17 cellular contexts compared by ENCODE assay signal in the genomic region with DNA sequence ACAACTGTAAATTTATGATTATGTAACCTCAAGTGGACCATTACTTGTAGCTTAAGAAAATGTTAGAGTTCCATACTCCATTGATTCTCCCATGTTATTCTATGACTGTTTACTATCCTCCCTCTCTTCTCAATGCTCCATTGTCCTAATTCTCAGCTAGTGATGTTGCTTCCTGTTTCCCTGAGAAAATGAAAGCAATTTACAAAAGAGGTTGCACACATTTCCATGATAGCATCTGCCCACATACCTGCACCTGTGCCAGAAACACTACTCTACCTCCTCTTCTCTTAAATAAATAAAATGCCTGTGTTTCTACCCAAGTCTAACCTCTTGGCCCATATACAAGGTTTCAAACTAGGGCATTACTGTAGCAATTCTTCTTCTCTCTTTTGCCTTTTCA.
"Had no signal": no experiment of that assay in that cellular context is flagged by ENCODE, and none has a peak within 500 bp of the region (broad histone marks: within the 10 kb centered on the region; RNA-seq: fewer than 3 reads in every experiment).

No MANE protein-coding gene starts in this region.

- DNase-seq: activated CD4-positive, alpha-beta T cell treated with anti-CD3 and anti-CD28 coated beads for 4 hours; activated CD4-positive, alpha-beta T cell treated with anti-CD3 and anti-CD28 coated beads, Interleukin-2, amount 50 U/mL, for 4 hours; activated naive CD4-positive, alpha-beta T cell; activated T-cell treated with anti-CD3 and anti-CD28 coated beads for 4 hours; activated T-cell treated with anti-CD3 and anti-CD28 coated beads, Interleukin-2, amount 50 U/mL, for 72 hours; aorta; dorsolateral prefrontal cortex; effector memory CD4-positive, alpha-beta T cell; left ventricle myocardium superior; naive B cell; nephron progenitor cell; ovary; psoas muscle; right cardiac atrium; stimulated activated CD4-positive, alpha-beta T cell treated with anti-CD3 and anti-CD28 coated beads, Interleukin-2, amount 100 ng/mL, for 48 hours; stimulated activated naive CD4-positive, alpha-beta T cell treated with Interleukin-2 at 50 U/mL for 16 hours; T-helper 9 cell had no signal
